13 cellular contexts compared by ENCODE assay signal in the genomic region with DNA sequence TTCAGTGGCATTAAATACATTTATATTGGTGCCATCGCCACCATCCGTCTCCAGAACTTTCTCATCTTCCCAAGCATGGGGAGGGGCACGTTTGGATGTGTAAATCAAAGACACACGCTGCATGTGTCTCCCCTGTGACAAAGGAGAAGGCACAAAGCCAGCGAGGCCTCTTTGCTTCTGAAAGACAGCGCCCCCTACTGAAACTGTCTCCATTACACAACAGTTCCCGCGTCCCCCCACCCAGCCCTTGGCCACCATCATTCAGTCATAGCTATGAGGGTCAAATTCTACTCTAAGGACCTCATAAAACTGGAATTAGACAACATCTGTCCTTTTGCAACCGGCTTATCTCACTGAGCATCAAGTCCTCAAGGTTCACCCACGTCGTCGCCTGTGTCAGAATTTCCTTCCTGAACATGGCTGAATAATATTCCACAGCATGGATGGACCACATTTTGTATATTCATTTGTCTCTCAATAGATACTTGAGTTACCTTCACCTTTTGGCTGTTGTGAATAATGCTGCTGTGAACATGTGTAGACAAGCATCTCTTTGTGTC.
DNase-seq lines count a peak whose midpoint lies in the region; ATAC-seq and TF ChIP-seq lines count a peak whose summit lies in the region.
"Had no signal": no experiment of that assay in that cellular context is flagged by ENCODE, and none has a peak within 500 bp of the region (broad histone marks: within the 10 kb centered on the region; RNA-seq: fewer than 3 reads in every experiment).

No MANE protein-coding gene starts in this region.

- H3K4me1 Mint-ChIP-seq in HFFc6 (ENCODE audit: low read depth) (peaks cover 20% of the 10 kb centered on the region), neural crest cell (no peaks in the 10 kb centered on the region)
- H3K4me1 Mint-ChIP-seq: IgD-negative memory B cell had no signal

- H3K4me3 Mint-ChIP-seq in HFFc6 (no peak overlapping the region), neural crest cell (no peak overlapping the region)
- H3K4me3 Mint-ChIP-seq: IgD-negative memory B cell had no signal

- H3K27me3 Mint-ChIP-seq in HFFc6 (ENCODE audit: insufficient read depth): peaks cover 7% of the 10 kb centered on the region
- peaks cover 15% of the 10 kb centered on the region for H3K27me3 Mint-ChIP-seq in neural crest cell (ENCODE audit: low read depth)

- TF ChIP-seq CTCF in HFFc6 (IDR thresholded peaks at IDR 0.05) (peak; percentile 65), cardiac fibroblast (IDR thresholded peaks at IDR 0.05; ENCODE audit: low read depth, low read length) (peak; percentile 26), neural crest cell (conservative IDR thresholded peaks at IDR 0.05) (peak; percentile 36)

- DNase-seq in DMS 273 (lab: John Stamatoyannopoulos, UW; ENCODE audit: unreplicated experiment) (peak; percentile 4), DMS 273 treated with DMSO at 0.1 percent for 48 hours (lab: John Stamatoyannopoulos, UW) (no peak), HFFc6 (no peak), cardiac fibroblast (ENCODE audit: low read depth in 2 of 2) (no peak), neural crest cell (ENCODE audit: low read depth, low spot score) (no peak), GDM1 (lab: John Stamatoyannopoulos, UW) (no peak)
- DNase-seq in stimulated activated naive CD4-positive, alpha-beta T cell treated with Interleukin-2 at 50 U/mL for 16 hours (lab: John Stamatoyannopoulos, UW): no peak
- DNase-seq: 8988T; activated T-cell treated with anti-CD3 and anti-CD28 coated beads, Interleukin-2, amount 50 U/mL, for 1 hour; midbrain; NCI-H2171 had no signal

- no peak for ATAC-seq in HG03025 (IDR thresholded peaks at IDR 0.05; ENCODE audit: low FRiP score, unreplicated experiment)

- 0 out of 2 replicates have a peak, but pooled peaks cover 3% of the 10 kb centered on the region for H3K36me3 Mint-ChIP-seq in HFFc6 (ENCODE audit: low read depth)
- no peaks in the 10 kb centered on the region for H3K36me3 Mint-ChIP-seq in neural crest cell (ENCODE audit: low read depth)
- H3K36me3 Mint-ChIP-seq: IgD-negative memory B cell had no signal

- H3K9me3 Mint-ChIP-seq in HFFc6 (no peaks in the 10 kb centered on the region), neural crest cell (no peaks in the 10 kb centered on the region)

- H3K4me3 ChIP-seq in cardiac fibroblast (replicated peaks in 1 of 2; ENCODE audit: low read depth in 2 of 2, low read length in 2 of 2): no peak overlapping the region

- H3K27ac Mint-ChIP-seq in HFFc6: no peak overlapping the region
- no peak overlapping the region for H3K27ac Mint-ChIP-seq in neural crest cell (ENCODE audit: unreplicated experiment)
- H3K27ac Mint-ChIP-seq: IgD-negative memory B cell had no signal
